In the genomic region with DNA sequence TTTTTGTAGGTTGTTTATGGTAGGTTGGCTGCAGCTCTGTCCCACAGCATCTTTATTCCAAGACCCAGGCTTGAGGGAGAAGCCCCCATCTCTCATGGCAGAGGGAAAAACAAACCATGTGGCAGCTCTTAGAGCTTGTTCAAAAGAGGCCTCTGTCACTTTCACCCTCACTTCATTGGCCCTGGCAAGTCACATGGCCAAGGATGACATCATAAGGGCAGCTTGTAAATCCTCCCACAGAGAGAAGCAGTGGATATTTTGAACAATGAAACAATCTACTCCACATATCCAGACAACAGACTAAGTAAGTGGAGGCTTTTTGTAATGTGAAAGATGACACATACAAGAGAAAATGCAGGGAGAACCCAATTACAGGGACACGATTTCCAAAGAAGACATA, we compare ENCODE assay signal across 13 cellular contexts.
DNase-seq lines count a peak whose midpoint lies in the region; ATAC-seq and TF ChIP-seq lines count a peak whose summit lies in the region.
"Had no signal": no experiment of that assay in that cellular context is flagged by ENCODE, and none has a peak within 500 bp of the region (broad histone marks: within the 10 kb centered on the region; RNA-seq: fewer than 3 reads in every experiment).

No MANE protein-coding gene starts in this region.

- no peaks in the 10 kb centered on the region for H3K9me3 Mint-ChIP-seq in endothelial cell (ENCODE audit: unreplicated experiment)

- DNase-seq in Ammon's horn (ENCODE audit: low spot score), result peak; percentile 91
- peak; percentile 13 for DNase-seq in HS-5 (ENCODE audit: low read depth)
- peak; percentile 7 to 91 (median 78) for DNase-seq in dorsolateral prefrontal cortex
- DNase-seq in middle frontal gyrus (ENCODE audit: extremely low spot score, low spot score), result peak; percentile 58
- DNase-seq in endothelial cell (ENCODE audit: low spot score), result no peak
- no peak for DNase-seq in stimulated activated naive CD4-positive, alpha-beta T cell (lab: John Stamatoyannopoulos, UW)
- no peak for DNase-seq in stimulated activated CD4-positive, alpha-beta T cell treated with anti-CD3 and anti-CD28 coated beads, Interleukin-15, amount 100 ng/mL, for 24 hours
- DNase-seq: activated effector memory CD4-positive, alpha-beta T cell treated with Interleukin-2 at 50 U/mL for 16 hours; MM.1S; testis had no signal

- peaks cover 4% of the 10 kb centered on the region for H3K27me3 Mint-ChIP-seq in endothelial cell (ENCODE audit: unreplicated experiment)

- intact Hi-C loops in dorsolateral prefrontal cortex (cut with DNase I), result no loop called here

- H3K4me3 Mint-ChIP-seq in endothelial cell (ENCODE audit: unreplicated experiment), result no peak overlapping the region

- H3K4me3 ChIP-seq in dorsolateral prefrontal cortex, result peak overlapping the region in 5 of 59 donors; percentile 8 to 38 (median 12)
- H3K4me3 ChIP-seq: prostate gland, testis had no signal

- peak overlapping the region in 58 of 59 donors; percentile 34 to 99 (median 91) for H3K27ac ChIP-seq in dorsolateral prefrontal cortex
- H3K27ac ChIP-seq: C4-2B, prostate gland, testis had no signal

- no peaks in the 10 kb centered on the region for H3K36me3 Mint-ChIP-seq in endothelial cell (ENCODE audit: low read depth, unreplicated experiment)

- peak in 2 of 56 donors; percentile 7 to 18 for TF ChIP-seq CTCF in dorsolateral prefrontal cortex (IDR thresholded peaks at IDR 0.05 in 54 of 56, conservative IDR thresholded peaks at IDR 0.05 in 2 of 56; ENCODE audit: low read depth in 1 of 56, partially characterized antibody in 56 of 56)
- no peak for TF ChIP-seq CTCF in endothelial cell (IDR thresholded peaks at IDR 0.05; ENCODE audit: unreplicated experiment)

- H3K27ac Mint-ChIP-seq in endothelial cell (ENCODE audit: unreplicated experiment), result no peak overlapping the region

- peaks cover 4% of the 10 kb centered on the region for H3K4me1 Mint-ChIP-seq in endothelial cell (ENCODE audit: unreplicated experiment)

- no peak for ATAC-seq in GM18511 (IDR thresholded peaks at IDR 0.05; ENCODE audit: unreplicated experiment)

- no peaks in the 10 kb centered on the region for H3K27me3 ChIP-seq in dorsolateral prefrontal cortex
- H3K27me3 ChIP-seq: testis had no signal

Comparison
In these comparisons a context has a peak if more than half of its experiments do, and no peak if none do; other contexts are left out.
1. DNase-seq: peak in Ammon's horn (single experiment), HS-5 (single experiment), dorsolateral prefrontal cortex (10 of 10) and middle frontal gyrus (single experiment); none in endothelial cell (single experiment), stimulated activated naive CD4-positive, alpha-beta T cell (0 of 6) and stimulated activated CD4-positive, alpha-beta T cell treated with anti-CD3 and anti-CD28 coated beads, Interleukin-15, amount 100 ng/mL, for 24 hours (single experiment).